In the genomic region with DNA sequence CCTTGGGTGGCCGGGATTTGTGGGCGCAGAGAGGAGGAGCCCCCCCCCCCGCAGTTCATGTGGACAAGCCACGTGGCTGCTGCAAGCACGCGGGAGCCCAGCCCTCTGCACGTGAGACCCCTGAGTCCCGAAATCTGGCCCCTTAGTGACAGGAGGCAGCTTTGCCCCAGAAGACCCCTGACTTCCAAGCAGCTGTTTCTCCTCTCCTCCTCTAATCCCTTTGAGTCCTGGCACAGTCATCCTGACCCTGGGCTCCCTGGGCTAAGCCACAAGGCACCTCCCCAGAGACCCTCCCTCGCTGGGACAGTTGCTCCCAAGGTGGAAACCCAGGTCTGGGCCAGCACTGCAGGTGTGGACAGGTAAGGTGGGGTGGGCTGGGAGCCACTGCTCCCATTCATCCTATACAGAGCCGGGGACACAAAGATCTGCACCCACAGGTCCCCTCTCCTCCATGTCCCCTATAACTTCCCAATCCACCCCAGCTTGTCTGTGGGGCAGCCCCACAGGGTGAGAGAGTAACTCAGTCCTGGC, we compare ENCODE assay signal across 24 cellular contexts. TPM values are rescaled to one million over a fixed set of nuclear protein-coding genes. Genes with fewer than 3 reads are reported as not detected.
"Had no signal": no experiment of that assay in that cellular context is flagged by ENCODE, and none has a peak within 500 bp of the region (broad histone marks: within the 10 kb centered on the region; RNA-seq: fewer than 3 reads in every experiment).

No MANE protein-coding gene starts in this region.

- H3K9me3 ChIP-seq: ovary, prostate gland, right atrium auricular region, suprapubic skin, tibial nerve had no signal

- DNase-seq: activated B cell treated with CpG ODN at 0.5 μM for 24 hours; activated CD4-positive, alpha-beta memory T cell treated with anti-CD3 and anti-CD28 coated beads for 36 hours; activated CD4-positive, alpha-beta T cell treated with anti-CD3 and anti-CD28 coated beads for 4 hours; activated naive CD4-positive, alpha-beta T cell treated with anti-CD3 and anti-CD28 coated beads, Interleukin-2, amount 10 ng/mL, durations not matched to agents 7 days and 5 days; activated T-cell treated with anti-CD3 and anti-CD28 coated beads for 4 hours; brain microvascular endothelial cell; effector CD8-positive, alpha-beta T cell; foreskin keratinocyte; left ventricle myocardium superior; mammary epithelial cell; naive thymus-derived CD8-positive, alpha-beta T cell; stimulated activated CD4-positive, alpha-beta T cell treated with anti-CD3 and anti-CD28 coated beads, Interleukin-12 subunit alpha, Interleukin-12 subunit beta, amount 100 ng/mL, for 4 hours; stimulated activated naive CD8-positive, alpha-beta T cell treated with anti-CD3 and anti-CD28 coated beads, Interleukin-15, amount 100 ng/mL, for 72 hours; T-cell had no signal

- H3K36me3 Mint-ChIP-seq: activated CD4-positive, alpha-beta memory T cell treated with anti-CD3 and anti-CD28 coated beads for 36 hours; activated naive CD4-positive, alpha-beta T cell treated with anti-CD3 and anti-CD28 coated beads, Interleukin-2, amount 10 ng/mL, durations not matched to agents 7 days and 5 days; mesothelial cell of epicardium; naive thymus-derived CD8-positive, alpha-beta T cell; stimulated activated effector memory CD8-positive, alpha-beta T cell treated with anti-CD3 and anti-CD28 coated beads, Interleukin-12 subunit alpha, Interleukin-12 subunit beta, amount 100 ng/mL, for 72 hours; T-cell had no signal

- H3K4me1 ChIP-seq: foreskin keratinocyte, prostate gland, right atrium auricular region, suprapubic skin had no signal

- H3K4me1 Mint-ChIP-seq: activated B cell treated with CpG ODN at 0.5 μM for 24 hours; activated naive CD4-positive, alpha-beta T cell treated with anti-CD3 and anti-CD28 coated beads, Interleukin-2, amount 10 ng/mL, durations not matched to agents 7 days and 5 days; mesothelial cell of epicardium; stimulated activated effector memory CD8-positive, alpha-beta T cell treated with anti-CD3 and anti-CD28 coated beads, Interleukin-12 subunit alpha, Interleukin-12 subunit beta, amount 100 ng/mL, for 72 hours; stimulated activated naive CD8-positive, alpha-beta T cell treated with anti-CD3 and anti-CD28 coated beads, Interleukin-15, amount 100 ng/mL, for 72 hours; T-cell had no signal

- H3K27me3 ChIP-seq: brain microvascular endothelial cell, foreskin keratinocyte, ovary, right atrium auricular region had no signal

- ATAC-seq: left ventricle myocardium superior; naive thymus-derived CD8-positive, alpha-beta T cell; stimulated activated naive CD8-positive, alpha-beta T cell treated with anti-CD3 and anti-CD28 coated beads, Interleukin-15, amount 100 ng/mL, for 72 hours; T-cell had no signal

- H3K36me3 ChIP-seq: brain microvascular endothelial cell, ovary, prostate gland, right atrium auricular region, suprapubic skin, tibial nerve had no signal

- H3K4me3 ChIP-seq: ovary, right atrium auricular region, suprapubic skin, tibial nerve had no signal

- H3K27ac ChIP-seq: brain microvascular endothelial cell, foreskin keratinocyte, ovary, prostate gland, right atrium auricular region, suprapubic skin, tibial nerve had no signal

- H3K4me3 Mint-ChIP-seq: activated B cell treated with CpG ODN at 0.5 μM for 24 hours; activated CD4-positive, alpha-beta memory T cell treated with anti-CD3 and anti-CD28 coated beads for 36 hours; activated naive CD4-positive, alpha-beta T cell treated with anti-CD3 and anti-CD28 coated beads, Interleukin-2, amount 10 ng/mL, durations not matched to agents 7 days and 5 days; dendritic cell treated with granulocyte-macrophage colony-stimulating factor and Interleukin-4, amounts not matched to agents 40 ng/mL and 50 ng/mL, for 4 days; mesothelial cell of epicardium; naive thymus-derived CD8-positive, alpha-beta T cell; stimulated activated effector memory CD8-positive, alpha-beta T cell treated with anti-CD3 and anti-CD28 coated beads, Interleukin-12 subunit alpha, Interleukin-12 subunit beta, amount 100 ng/mL, for 72 hours; stimulated activated naive CD8-positive, alpha-beta T cell treated with anti-CD3 and anti-CD28 coated beads, Interleukin-15, amount 100 ng/mL, for 72 hours; T-cell had no signal

- H3K27ac Mint-ChIP-seq: activated B cell treated with CpG ODN at 0.5 μM for 24 hours; activated CD4-positive, alpha-beta memory T cell treated with anti-CD3 and anti-CD28 coated beads for 36 hours; activated naive CD4-positive, alpha-beta T cell treated with anti-CD3 and anti-CD28 coated beads, Interleukin-2, amount 10 ng/mL, durations not matched to agents 7 days and 5 days; dendritic cell treated with granulocyte-macrophage colony-stimulating factor and Interleukin-4, amounts not matched to agents 40 ng/mL and 50 ng/mL, for 4 days; mesothelial cell of epicardium; stimulated activated effector memory CD8-positive, alpha-beta T cell treated with anti-CD3 and anti-CD28 coated beads, Interleukin-12 subunit alpha, Interleukin-12 subunit beta, amount 100 ng/mL, for 72 hours; stimulated activated naive CD8-positive, alpha-beta T cell treated with anti-CD3 and anti-CD28 coated beads, Interleukin-15, amount 100 ng/mL, for 72 hours; T-cell had no signal

- H3K9me3 Mint-ChIP-seq: activated B cell treated with CpG ODN at 0.5 μM for 24 hours; activated CD4-positive, alpha-beta memory T cell treated with anti-CD3 and anti-CD28 coated beads for 36 hours; activated naive CD4-positive, alpha-beta T cell treated with anti-CD3 and anti-CD28 coated beads, Interleukin-2, amount 10 ng/mL, durations not matched to agents 7 days and 5 days; dendritic cell treated with granulocyte-macrophage colony-stimulating factor and Interleukin-4, amounts not matched to agents 40 ng/mL and 50 ng/mL, for 4 days; mesothelial cell of epicardium; naive thymus-derived CD8-positive, alpha-beta T cell; stimulated activated effector memory CD8-positive, alpha-beta T cell treated with anti-CD3 and anti-CD28 coated beads, Interleukin-12 subunit alpha, Interleukin-12 subunit beta, amount 100 ng/mL, for 72 hours; stimulated activated naive CD8-positive, alpha-beta T cell treated with anti-CD3 and anti-CD28 coated beads, Interleukin-15, amount 100 ng/mL, for 72 hours; T-cell had no signal

RNA-seq across cellular contexts. Expression of a gene that starts 0.9 kb away (rescaled TPM):
- total RNA-seq: activated B cell treated with CpG ODN at 0.5 μM for 24 hours; activated CD4-positive, alpha-beta memory T cell treated with anti-CD3 and anti-CD28 coated beads for 36 hours; aorta; foreskin keratinocyte; glomerular endothelial cell; left ventricle myocardium superior; mesothelial cell of epicardium; naive thymus-derived CD8-positive, alpha-beta T cell; right atrium auricular region; suprapubic skin; T-cell; tibial nerve had no signal
- polyA plus RNA-seq: aorta; foreskin keratinocyte; mammary epithelial cell; naive thymus-derived CD8-positive, alpha-beta T cell had no signal
